1 cellular context compared by ENCODE assay signal in the genomic region with DNA sequence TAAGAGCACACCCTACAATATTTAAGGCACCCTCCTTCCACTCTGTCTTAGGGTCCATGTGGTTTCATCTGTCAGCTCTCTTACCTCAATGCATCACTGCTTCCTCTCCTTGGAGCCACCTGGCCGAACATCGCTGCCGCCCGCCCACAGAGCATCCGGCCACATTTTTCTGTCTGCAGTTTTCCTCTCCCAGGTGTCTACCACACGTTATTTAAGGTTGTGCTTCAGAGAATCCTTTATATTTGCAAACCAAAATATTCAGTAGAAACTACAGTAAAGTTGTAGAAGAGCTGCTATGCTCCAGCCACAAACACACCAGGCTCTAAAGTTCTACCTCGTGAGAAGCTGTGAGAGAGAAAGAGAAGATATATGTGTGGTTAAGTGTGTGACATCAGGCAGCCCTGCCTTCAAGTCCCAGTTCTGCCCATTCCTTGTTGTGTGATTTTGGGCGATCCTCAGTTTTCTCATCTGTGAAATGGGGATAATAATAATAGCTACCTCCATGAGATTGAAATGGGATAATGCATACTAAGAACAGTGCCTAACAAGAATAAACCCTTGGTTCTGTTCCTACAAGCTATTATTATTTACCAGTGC.
TF ChIP-seq lines count a peak whose summit lies in the region.

No MANE protein-coding gene starts in this region.

TF ChIP-seq in GM12878, 131 proteins besides CTCF, POLR2A, EP300 and RAD21 (continued from another document and continues in another):
- TF ChIP-seq, protein P1, sequence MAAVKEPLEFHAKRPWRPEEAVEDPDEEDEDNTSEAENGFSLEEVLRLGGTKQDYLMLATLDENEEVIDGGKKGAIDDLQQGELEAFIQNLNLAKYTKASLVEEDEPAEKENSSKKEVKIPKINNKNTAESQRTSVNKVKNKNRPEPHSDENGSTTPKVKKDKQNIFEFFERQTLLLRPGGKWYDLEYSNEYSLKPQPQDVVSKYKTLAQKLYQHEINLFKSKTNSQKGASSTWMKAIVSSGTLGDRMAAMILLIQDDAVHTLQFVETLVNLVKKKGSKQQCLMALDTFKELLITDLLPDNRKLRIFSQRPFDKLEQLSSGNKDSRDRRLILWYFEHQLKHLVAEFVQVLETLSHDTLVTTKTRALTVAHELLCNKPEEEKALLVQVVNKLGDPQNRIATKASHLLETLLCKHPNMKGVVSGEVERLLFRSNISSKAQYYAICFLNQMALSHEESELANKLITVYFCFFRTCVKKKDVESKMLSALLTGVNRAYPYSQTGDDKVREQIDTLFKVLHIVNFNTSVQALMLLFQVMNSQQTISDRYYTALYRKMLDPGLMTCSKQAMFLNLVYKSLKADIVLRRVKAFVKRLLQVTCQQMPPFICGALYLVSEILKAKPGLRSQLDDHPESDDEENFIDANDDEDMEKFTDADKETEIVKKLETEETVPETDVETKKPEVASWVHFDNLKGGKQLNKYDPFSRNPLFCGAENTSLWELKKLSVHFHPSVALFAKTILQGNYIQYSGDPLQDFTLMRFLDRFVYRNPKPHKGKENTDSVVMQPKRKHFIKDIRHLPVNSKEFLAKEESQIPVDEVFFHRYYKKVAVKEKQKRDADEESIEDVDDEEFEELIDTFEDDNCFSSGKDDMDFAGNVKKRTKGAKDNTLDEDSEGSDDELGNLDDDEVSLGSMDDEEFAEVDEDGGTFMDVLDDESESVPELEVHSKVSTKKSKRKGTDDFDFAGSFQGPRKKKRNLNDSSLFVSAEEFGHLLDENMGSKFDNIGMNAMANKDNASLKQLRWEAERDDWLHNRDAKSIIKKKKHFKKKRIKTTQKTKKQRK (IDR thresholded peaks at IDR 0.05; ENCODE audit: low read depth, low read length), result no peak
- TF ChIP-seq, protein P2, sequence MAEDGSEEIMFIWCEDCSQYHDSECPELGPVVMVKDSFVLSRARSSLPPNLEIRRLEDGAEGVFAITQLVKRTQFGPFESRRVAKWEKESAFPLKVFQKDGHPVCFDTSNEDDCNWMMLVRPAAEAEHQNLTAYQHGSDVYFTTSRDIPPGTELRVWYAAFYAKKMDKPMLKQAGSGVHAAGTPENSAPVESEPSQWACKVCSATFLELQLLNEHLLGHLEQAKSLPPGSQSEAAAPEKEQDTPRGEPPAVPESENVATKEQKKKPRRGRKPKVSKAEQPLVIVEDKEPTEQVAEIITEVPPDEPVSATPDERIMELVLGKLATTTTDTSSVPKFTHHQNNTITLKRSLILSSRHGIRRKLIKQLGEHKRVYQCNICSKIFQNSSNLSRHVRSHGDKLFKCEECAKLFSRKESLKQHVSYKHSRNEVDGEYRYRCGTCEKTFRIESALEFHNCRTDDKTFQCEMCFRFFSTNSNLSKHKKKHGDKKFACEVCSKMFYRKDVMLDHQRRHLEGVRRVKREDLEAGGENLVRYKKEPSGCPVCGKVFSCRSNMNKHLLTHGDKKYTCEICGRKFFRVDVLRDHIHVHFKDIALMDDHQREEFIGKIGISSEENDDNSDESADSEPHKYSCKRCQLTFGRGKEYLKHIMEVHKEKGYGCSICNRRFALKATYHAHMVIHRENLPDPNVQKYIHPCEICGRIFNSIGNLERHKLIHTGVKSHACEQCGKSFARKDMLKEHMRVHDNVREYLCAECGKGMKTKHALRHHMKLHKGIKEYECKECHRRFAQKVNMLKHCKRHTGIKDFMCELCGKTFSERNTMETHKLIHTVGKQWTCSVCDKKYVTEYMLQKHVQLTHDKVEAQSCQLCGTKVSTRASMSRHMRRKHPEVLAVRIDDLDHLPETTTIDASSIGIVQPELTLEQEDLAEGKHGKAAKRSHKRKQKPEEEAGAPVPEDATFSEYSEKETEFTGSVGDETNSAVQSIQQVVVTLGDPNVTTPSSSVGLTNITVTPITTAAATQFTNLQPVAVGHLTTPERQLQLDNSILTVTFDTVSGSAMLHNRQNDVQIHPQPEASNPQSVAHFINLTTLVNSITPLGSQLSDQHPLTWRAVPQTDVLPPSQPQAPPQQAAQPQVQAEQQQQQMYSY (CRISPR knock-in tag; IDR thresholded peaks at IDR 0.05), result no peak
- TF ChIP-seq ZSCAN29 (IDR thresholded peaks at IDR 0.05), result no peak
- TF ChIP-seq, protein P3, sequence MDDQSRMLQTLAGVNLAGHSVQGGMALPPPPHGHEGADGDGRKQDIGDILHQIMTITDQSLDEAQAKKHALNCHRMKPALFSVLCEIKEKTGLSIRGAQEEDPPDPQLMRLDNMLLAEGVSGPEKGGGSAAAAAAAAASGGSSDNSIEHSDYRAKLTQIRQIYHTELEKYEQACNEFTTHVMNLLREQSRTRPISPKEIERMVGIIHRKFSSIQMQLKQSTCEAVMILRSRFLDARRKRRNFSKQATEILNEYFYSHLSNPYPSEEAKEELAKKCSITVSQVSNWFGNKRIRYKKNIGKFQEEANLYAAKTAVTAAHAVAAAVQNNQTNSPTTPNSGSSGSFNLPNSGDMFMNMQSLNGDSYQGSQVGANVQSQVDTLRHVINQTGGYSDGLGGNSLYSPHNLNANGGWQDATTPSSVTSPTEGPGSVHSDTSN (IDR thresholded peaks at IDR 0.05; ENCODE audit: insufficient replicate concordance, low read depth, low read length), result peak; percentile 61
- peak; percentile 53; the same call in 1 of the 2 replicates for TF ChIP-seq NBN (IDR thresholded peaks at IDR 0.05)
- no peak for TF ChIP-seq NR2F1 (conservative IDR thresholded peaks at IDR 0.05)
- TF ChIP-seq, protein P4, sequence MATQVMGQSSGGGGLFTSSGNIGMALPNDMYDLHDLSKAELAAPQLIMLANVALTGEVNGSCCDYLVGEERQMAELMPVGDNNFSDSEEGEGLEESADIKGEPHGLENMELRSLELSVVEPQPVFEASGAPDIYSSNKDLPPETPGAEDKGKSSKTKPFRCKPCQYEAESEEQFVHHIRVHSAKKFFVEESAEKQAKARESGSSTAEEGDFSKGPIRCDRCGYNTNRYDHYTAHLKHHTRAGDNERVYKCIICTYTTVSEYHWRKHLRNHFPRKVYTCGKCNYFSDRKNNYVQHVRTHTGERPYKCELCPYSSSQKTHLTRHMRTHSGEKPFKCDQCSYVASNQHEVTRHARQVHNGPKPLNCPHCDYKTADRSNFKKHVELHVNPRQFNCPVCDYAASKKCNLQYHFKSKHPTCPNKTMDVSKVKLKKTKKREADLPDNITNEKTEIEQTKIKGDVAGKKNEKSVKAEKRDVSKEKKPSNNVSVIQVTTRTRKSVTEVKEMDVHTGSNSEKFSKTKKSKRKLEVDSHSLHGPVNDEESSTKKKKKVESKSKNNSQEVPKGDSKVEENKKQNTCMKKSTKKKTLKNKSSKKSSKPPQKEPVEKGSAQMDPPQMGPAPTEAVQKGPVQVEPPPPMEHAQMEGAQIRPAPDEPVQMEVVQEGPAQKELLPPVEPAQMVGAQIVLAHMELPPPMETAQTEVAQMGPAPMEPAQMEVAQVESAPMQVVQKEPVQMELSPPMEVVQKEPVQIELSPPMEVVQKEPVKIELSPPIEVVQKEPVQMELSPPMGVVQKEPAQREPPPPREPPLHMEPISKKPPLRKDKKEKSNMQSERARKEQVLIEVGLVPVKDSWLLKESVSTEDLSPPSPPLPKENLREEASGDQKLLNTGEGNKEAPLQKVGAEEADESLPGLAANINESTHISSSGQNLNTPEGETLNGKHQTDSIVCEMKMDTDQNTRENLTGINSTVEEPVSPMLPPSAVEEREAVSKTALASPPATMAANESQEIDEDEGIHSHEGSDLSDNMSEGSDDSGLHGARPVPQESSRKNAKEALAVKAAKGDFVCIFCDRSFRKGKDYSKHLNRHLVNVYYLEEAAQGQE (IDR thresholded peaks at IDR 0.05; ENCODE audit: low read depth, low read length), result no peak
- TF ChIP-seq, protein P5, sequence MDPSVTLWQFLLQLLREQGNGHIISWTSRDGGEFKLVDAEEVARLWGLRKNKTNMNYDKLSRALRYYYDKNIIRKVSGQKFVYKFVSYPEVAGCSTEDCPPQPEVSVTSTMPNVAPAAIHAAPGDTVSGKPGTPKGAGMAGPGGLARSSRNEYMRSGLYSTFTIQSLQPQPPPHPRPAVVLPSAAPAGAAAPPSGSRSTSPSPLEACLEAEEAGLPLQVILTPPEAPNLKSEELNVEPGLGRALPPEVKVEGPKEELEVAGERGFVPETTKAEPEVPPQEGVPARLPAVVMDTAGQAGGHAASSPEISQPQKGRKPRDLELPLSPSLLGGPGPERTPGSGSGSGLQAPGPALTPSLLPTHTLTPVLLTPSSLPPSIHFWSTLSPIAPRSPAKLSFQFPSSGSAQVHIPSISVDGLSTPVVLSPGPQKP (IDR thresholded peaks at IDR 0.05; ENCODE audit: low read depth, low read length), result no peak
- TF ChIP-seq MYB (IDR thresholded peaks at IDR 0.05; ENCODE audit: borderline replicate concordance, low read depth, low read length), result no peak
- TF ChIP-seq, protein P6, sequence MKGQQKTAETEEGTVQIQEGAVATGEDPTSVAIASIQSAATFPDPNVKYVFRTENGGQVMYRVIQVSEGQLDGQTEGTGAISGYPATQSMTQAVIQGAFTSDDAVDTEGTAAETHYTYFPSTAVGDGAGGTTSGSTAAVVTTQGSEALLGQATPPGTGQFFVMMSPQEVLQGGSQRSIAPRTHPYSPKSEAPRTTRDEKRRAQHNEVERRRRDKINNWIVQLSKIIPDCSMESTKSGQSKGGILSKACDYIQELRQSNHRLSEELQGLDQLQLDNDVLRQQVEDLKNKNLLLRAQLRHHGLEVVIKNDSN (IDR thresholded peaks at IDR 0.05; ENCODE audit: borderline replicate concordance, extremely low read length, insufficient read depth, low read depth, low read length), result no peak
- TF ChIP-seq BHLHE40 (IDR thresholded peaks at IDR 0.05; ENCODE audit: borderline replicate concordance in 1 of 2, low read depth in 2 of 2, low read length in 1 of 2), result peak; percentile 71 to 78
- TF ChIP-seq DPF2 (IDR thresholded peaks at IDR 0.05), result peak; percentile 83
- TF ChIP-seq, protein P7, sequence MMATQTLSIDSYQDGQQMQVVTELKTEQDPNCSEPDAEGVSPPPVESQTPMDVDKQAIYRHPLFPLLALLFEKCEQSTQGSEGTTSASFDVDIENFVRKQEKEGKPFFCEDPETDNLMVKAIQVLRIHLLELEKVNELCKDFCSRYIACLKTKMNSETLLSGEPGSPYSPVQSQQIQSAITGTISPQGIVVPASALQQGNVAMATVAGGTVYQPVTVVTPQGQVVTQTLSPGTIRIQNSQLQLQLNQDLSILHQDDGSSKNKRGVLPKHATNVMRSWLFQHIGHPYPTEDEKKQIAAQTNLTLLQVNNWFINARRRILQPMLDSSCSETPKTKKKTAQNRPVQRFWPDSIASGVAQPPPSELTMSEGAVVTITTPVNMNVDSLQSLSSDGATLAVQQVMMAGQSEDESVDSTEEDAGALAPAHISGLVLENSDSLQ (IDR thresholded peaks at IDR 0.05), result peak; percentile 86
- peak; percentile 94 for TF ChIP-seq IKZF1 (conservative IDR thresholded peaks at IDR 0.05)
- TF ChIP-seq, protein P8, sequence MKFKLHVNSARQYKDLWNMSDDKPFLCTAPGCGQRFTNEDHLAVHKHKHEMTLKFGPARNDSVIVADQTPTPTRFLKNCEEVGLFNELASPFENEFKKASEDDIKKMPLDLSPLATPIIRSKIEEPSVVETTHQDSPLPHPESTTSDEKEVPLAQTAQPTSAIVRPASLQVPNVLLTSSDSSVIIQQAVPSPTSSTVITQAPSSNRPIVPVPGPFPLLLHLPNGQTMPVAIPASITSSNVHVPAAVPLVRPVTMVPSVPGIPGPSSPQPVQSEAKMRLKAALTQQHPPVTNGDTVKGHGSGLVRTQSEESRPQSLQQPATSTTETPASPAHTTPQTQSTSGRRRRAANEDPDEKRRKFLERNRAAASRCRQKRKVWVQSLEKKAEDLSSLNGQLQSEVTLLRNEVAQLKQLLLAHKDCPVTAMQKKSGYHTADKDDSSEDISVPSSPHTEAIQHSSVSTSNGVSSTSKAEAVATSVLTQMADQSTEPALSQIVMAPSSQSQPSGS (IDR thresholded peaks at IDR 0.05; ENCODE audit: low read length), result peak; percentile 92
- TF ChIP-seq STAT1 (conservative IDR thresholded peaks at IDR 0.05), result no peak
- TF ChIP-seq, protein P9, sequence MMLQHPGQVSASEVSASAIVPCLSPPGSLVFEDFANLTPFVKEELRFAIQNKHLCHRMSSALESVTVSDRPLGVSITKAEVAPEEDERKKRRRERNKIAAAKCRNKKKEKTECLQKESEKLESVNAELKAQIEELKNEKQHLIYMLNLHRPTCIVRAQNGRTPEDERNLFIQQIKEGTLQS (IDR thresholded peaks at IDR 0.05; ENCODE audit: borderline replicate concordance, extremely low read depth, low read depth, low read length), result no peak
- TF ChIP-seq ZNF24 (IDR thresholded peaks at IDR 0.05), result peak; percentile 83
- no peak for TF ChIP-seq MXI1 (IDR thresholded peaks at IDR 0.05; ENCODE audit: low read depth, low read length)
- TF ChIP-seq, protein P10, sequence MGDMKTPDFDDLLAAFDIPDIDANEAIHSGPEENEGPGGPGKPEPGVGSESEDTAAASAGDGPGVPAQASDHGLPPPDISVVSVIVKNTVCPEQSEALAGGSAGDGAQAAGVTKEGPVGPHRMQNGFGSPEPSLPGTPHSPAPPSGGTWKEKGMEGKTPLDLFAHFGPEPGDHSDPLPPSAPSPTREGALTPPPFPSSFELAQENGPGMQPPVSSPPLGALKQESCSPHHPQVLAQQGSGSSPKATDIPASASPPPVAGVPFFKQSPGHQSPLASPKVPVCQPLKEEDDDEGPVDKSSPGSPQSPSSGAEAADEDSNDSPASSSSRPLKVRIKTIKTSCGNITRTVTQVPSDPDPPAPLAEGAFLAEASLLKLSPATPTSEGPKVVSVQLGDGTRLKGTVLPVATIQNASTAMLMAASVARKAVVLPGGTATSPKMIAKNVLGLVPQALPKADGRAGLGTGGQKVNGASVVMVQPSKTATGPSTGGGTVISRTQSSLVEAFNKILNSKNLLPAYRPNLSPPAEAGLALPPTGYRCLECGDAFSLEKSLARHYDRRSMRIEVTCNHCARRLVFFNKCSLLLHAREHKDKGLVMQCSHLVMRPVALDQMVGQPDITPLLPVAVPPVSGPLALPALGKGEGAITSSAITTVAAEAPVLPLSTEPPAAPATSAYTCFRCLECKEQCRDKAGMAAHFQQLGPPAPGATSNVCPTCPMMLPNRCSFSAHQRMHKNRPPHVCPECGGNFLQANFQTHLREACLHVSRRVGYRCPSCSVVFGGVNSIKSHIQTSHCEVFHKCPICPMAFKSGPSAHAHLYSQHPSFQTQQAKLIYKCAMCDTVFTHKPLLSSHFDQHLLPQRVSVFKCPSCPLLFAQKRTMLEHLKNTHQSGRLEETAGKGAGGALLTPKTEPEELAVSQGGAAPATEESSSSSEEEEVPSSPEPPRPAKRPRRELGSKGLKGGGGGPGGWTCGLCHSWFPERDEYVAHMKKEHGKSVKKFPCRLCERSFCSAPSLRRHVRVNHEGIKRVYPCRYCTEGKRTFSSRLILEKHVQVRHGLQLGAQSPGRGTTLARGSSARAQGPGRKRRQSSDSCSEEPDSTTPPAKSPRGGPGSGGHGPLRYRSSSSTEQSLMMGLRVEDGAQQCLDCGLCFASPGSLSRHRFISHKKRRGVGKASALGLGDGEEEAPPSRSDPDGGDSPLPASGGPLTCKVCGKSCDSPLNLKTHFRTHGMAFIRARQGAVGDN (IDR thresholded peaks at IDR 0.05), result peak; percentile 62; the same call in 1 of the 2 replicates
- no peak for TF ChIP-seq ZNF274 (IDR thresholded peaks at IDR 0.05; ENCODE audit: insufficient read depth, insufficient read length)
- no peak for TF ChIP-seq MYC (IDR thresholded peaks at IDR 0.05; ENCODE audit: insufficient read depth, insufficient read length, insufficient replicate concordance, low read length, severe bottlenecking)
- TF ChIP-seq FOS (IDR thresholded peaks at IDR 0.05; ENCODE audit: borderline replicate concordance, extremely low read depth, insufficient read length), result no peak
- TF ChIP-seq GATAD2B (conservative IDR thresholded peaks at IDR 0.05; ENCODE audit: low read depth), result 0 out of 2 replicates have a peak, but pooled peaks have one; percentile 56
- peak; percentile 60; the same call in 1 of the 2 replicates for TF ChIP-seq GABPA (IDR thresholded peaks at IDR 0.05; ENCODE audit: low read depth)
- peak; percentile 81 for TF ChIP-seq MEF2B (IDR thresholded peaks at IDR 0.05; ENCODE audit: partially characterized antibody, poor library complexity, severe bottlenecking)
- no peak for TF ChIP-seq HDGF (IDR thresholded peaks at IDR 0.05)
